21 cellular contexts compared by ENCODE assay signal in the genomic region with DNA sequence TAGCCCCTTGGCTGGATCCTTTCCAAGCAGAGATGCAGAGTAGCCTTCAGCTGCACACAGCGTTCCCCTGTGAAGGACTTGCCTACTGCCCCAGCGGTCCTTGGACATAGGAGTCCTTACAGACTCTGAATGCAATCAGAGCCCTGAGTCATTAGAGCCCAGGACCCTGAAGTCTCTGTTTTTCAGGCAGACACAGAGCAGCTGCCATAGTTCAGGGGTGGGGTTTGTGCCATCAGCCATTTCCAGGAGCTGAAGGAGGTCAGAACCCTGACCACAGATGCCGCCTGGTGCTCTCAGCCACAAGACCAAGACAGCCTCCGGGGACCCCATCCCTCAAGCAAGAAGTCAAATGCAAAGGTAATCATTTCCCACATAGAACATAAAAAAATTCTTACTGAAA. TPM values are rescaled to one million over a fixed set of nuclear protein-coding genes. Genes with fewer than 3 reads are reported as not detected.
A peak's percentile ranks its signal among the peaks of the same experiment; 100 is the strongest.
DNase-seq lines count a peak whose midpoint lies in the region; ATAC-seq, FAIRE-seq and TF ChIP-seq lines count a peak whose summit lies in the region.
"Had no signal": no experiment of that assay in that cellular context is flagged by ENCODE, and none has a peak within 500 bp of the region (broad histone marks: within the 10 kb centered on the region; RNA-seq: fewer than 3 reads in every experiment).

No MANE protein-coding gene starts in this region.

- H3K4me1 ChIP-seq in GM12878 (ENCODE audit: control insufficient read depth, insufficient read depth, low read length) (peaks cover 11% of the 10 kb centered on the region), mesenchymal stem cell (ENCODE audit: control insufficient read depth, insufficient read depth, low read depth, low read length) (peaks cover 17% of the 10 kb centered on the region)
- H3K4me1 ChIP-seq: SJCRH30 had no signal

- peaks cover 2% of the 10 kb centered on the region for H3K4me1 Mint-ChIP-seq in activated CD4-positive, alpha-beta T cell treated with anti-CD3 and anti-CD28 coated beads, Interleukin-2, amount 10 ng/mL, durations not matched to agents 24 days and 14 days

- H2BK5ac ChIP-seq in mesenchymal stem cell (ENCODE audit: low read depth, low read length, poor library complexity, severe bottlenecking): no peak overlapping the region

- H3K36me3 ChIP-seq in GM12878 (ENCODE audit: control insufficient read depth in 2 of 2, insufficient read depth in 2 of 2, low read length in 1 of 2) (no peaks in the 10 kb centered on the region), mesenchymal stem cell (ENCODE audit: control insufficient read depth in 1 of 2, insufficient read depth in 2 of 2, low read depth in 1 of 2, low read length in 2 of 2) (peaks cover 0 to 12% of the 10 kb centered on the region in 2 experiments)
- H3K36me3 ChIP-seq: Peyer's patch, SJCRH30 had no signal

- H3K36me3 Mint-ChIP-seq in activated CD4-positive, alpha-beta T cell treated with anti-CD3 and anti-CD28 coated beads, Interleukin-2, amount 10 ng/mL, durations not matched to agents 24 days and 14 days (ENCODE audit: low read depth): no peaks in the 10 kb centered on the region

- WGBS in GM12878 (ENCODE audit: insufficient coverage, insufficient replicate concordance, low lambda C conversion rate, missing lambda C conversion rate): 34% methylated on average over 4 of the region's 4 CpGs
- 78% methylated on average over 4 of the region's 4 CpGs for whole genome bisulfite sequencing in mesenchymal stem cell

- H2AK5ac ChIP-seq in mesenchymal stem cell (ENCODE audit: low read length, severe bottlenecking): no peak overlapping the region

- BruUV-seq in GM12878 (replicated peaks; lab: Mats Ljungman, UMichigan): no TSS peak

- peak; percentile 13 for FAIRE-seq in GM12878 (lab: Jason Lieb, UNC)
- FAIRE-seq: GM12891, HTR-8/SVneo had no signal

- H4K8ac ChIP-seq in mesenchymal stem cell (ENCODE audit: low read length): no peak overlapping the region

- H3K18ac ChIP-seq in mesenchymal stem cell (ENCODE audit: low read depth in 1 of 2, low read length in 2 of 2): no peak overlapping the region

- in situ Hi-C loops in GM12878 (cut with MboI): no loop called here

- H3K27ac ChIP-seq in GM12878 (ENCODE audit: control insufficient read depth, insufficient read depth) (no peak overlapping the region), mesenchymal stem cell (ENCODE audit: low read length, poor library complexity, severe bottlenecking) (no peak overlapping the region)
- H3K27ac ChIP-seq: Peyer's patch, SJCRH30 had no signal

- H3K79me1 ChIP-seq in mesenchymal stem cell (replicated peaks; ENCODE audit: low read length, poor library complexity, severe bottlenecking): peaks cover 2% of the 10 kb centered on the region

- no peak for TF ChIP-seq CTCF in GM12878 (IDR thresholded peaks at IDR 0.05 in 2 of 3, conservative IDR thresholded peaks at IDR 0.05 in 1 of 3; ENCODE audit: control insufficient read depth in 2 of 3, extremely low read depth in 1 of 3, insufficient read depth in 1 of 3, low read depth in 3 of 3, low read length in 3 of 3)

- no peak overlapping the region for H3K4me3 Mint-ChIP-seq in activated CD4-positive, alpha-beta T cell treated with anti-CD3 and anti-CD28 coated beads, Interleukin-2, amount 10 ng/mL, durations not matched to agents 24 days and 14 days
- H3K4me3 Mint-ChIP-seq: GM23338 had no signal

- CTCF ChIA-PET in GM12878 (lab: Yijun Ruan, JAX): interaction anchor here (1.0 to 13.6 kb wide), 6 partner anchors 12 to 100 kb away, joined by 3 to 664 read pairs (median 5); partner anchors contain the start of gene ARHGAP22

- H3K27me3 Mint-ChIP-seq in activated CD4-positive, alpha-beta T cell treated with anti-CD3 and anti-CD28 coated beads, Interleukin-2, amount 10 ng/mL, durations not matched to agents 24 days and 14 days: peaks cover 29% of the 10 kb centered on the region

- H3K14ac ChIP-seq in mesenchymal stem cell (ENCODE audit: low read length in 2 of 2): no peak overlapping the region

- no peak overlapping the region for H4K91ac ChIP-seq in mesenchymal stem cell (ENCODE audit: low read length)

- no peak overlapping the region for H3K4ac ChIP-seq in mesenchymal stem cell (ENCODE audit: low read depth in 1 of 2, low read length in 2 of 2)

- SMC1A ChIA-PET in GM12878 (lab: Charles Lee; ENCODE audit: uncharacterized antibody, unreplicated experiment): interaction anchor here (0.6 to 15.1 kb wide), 13 partner anchors 8 to 289 kb away, joined by 3 to 298 read pairs (median 3); partner anchors contain the start of gene ARHGAP22

- no peaks in the 10 kb centered on the region for H3K9me3 Mint-ChIP-seq in activated CD4-positive, alpha-beta T cell treated with anti-CD3 and anti-CD28 coated beads, Interleukin-2, amount 10 ng/mL, durations not matched to agents 24 days and 14 days
- H3K9me3 Mint-ChIP-seq: GM23338 had no signal

- H3K9ac ChIP-seq in GM12878 (ENCODE audit: control insufficient read depth, insufficient read depth, low read length): no peak overlapping the region
- H3K9ac ChIP-seq in mesenchymal stem cell (ENCODE audit: low read length): peak overlapping the region; percentile 21

- no peaks in the 10 kb centered on the region for H4K20me1 ChIP-seq in GM12878 (ENCODE audit: control insufficient read depth, insufficient read depth)

- no peak for TF ChIP-seq RAD21 in GM12878 (IDR thresholded peaks at IDR 0.05; ENCODE audit: insufficient read depth, low read depth, low read length)

- H3K4me3 ChIP-seq in GM12878 (no peak overlapping the region), mesenchymal stem cell (ENCODE audit: insufficient read depth in 1 of 2, low read depth in 1 of 2, low read length in 2 of 2) (no peak overlapping the region)
- H3K4me3 ChIP-seq: GM23338, Peyer's patch, SJCRH30 had no signal

- no peak for TF ChIP-seq POLR2A in GM12878 (IDR thresholded peaks at IDR 0.05; ENCODE audit: low read depth, low read length)

- no peak for TF ChIP-seq EP300 in GM12878 (IDR thresholded peaks at IDR 0.05; ENCODE audit: borderline replicate concordance in 1 of 2, control insufficient read depth in 1 of 2, low read depth in 2 of 2, low read length in 2 of 2)

- peak; percentile 24 for ATAC-seq in GM12878
- ATAC-seq in HG02970 (IDR thresholded peaks at IDR 0.05; ENCODE audit: low FRiP score, unreplicated experiment): no peak
- ATAC-seq in GM21825 (IDR thresholded peaks at IDR 0.05; ENCODE audit: unreplicated experiment): no peak
- ATAC-seq: GM23338 had no signal

- POLR2A ChIA-PET in GM12878 (lab: Charles Lee): interaction anchor here (1.1 kb wide), 1 partner anchor 43 kb away, joined by 6 read pairs; no protein-coding TSS in a partner anchor

- peak overlapping the region; percentile 4; the same call in 1 of the 2 replicates for H3K4me2 ChIP-seq in GM12878 (ENCODE audit: control insufficient read depth, insufficient read depth)
- H3K4me2 ChIP-seq in mesenchymal stem cell (ENCODE audit: low read length, poor library complexity, severe bottlenecking): no peak overlapping the region
- H3K4me2 ChIP-seq: GM23338 had no signal

- H2AFZ ChIP-seq in GM12878 (ENCODE audit: control insufficient read depth, low read depth, low read length): no peak overlapping the region
- no peak overlapping the region for H2AFZ ChIP-seq in mesenchymal stem cell (ENCODE audit: low read depth, low read length)
- H2AFZ ChIP-seq: GM23338 had no signal

- intact Hi-C loops in activated CD4-positive, alpha-beta T cell treated with anti-CD3 and anti-CD28 coated beads, Interleukin-2, amount 10 ng/mL, durations not matched to agents 24 days and 14 days (cut with micrococcal nuclease): no loop called here
- intact Hi-C loops in GM12878 (cut with micrococcal nuclease; ENCODE audit: unreplicated experiment): loop anchor here (1.0 kb wide), 1 partner anchor 44 kb away; no protein-coding TSS in a partner anchor

- peaks cover 2% of the 10 kb centered on the region for H3K79me2 ChIP-seq in GM12878 (ENCODE audit: control insufficient read depth, insufficient read depth, low read length)

- H3K23ac ChIP-seq in mesenchymal stem cell (ENCODE audit: low read length in 2 of 2): no peak overlapping the region

- RAD21 ChIA-PET in GM12878 (lab: Charles Lee; ENCODE audit: unreplicated experiment): interaction anchor here (0.9 to 15.3 kb wide), 5 partner anchors 37 to 286 kb away, joined by 3 to 383 read pairs (median 3); partner anchors contain the start of gene ARHGAP22

- no peak overlapping the region for H3K27ac Mint-ChIP-seq in activated CD4-positive, alpha-beta T cell treated with anti-CD3 and anti-CD28 coated beads, Interleukin-2, amount 10 ng/mL, durations not matched to agents 24 days and 14 days
- H3K27ac Mint-ChIP-seq: GM23338 had no signal

- peak; percentile 50 for DNase-seq in activated CD4-positive, alpha-beta T cell treated with anti-CD3 and anti-CD28 coated beads, Interleukin-2, amount 10 ng/mL, durations not matched to agents 24 days and 14 days
- no peak for DNase-seq in activated CD4-positive, alpha-beta T cell treated with anti-CD3 and anti-CD28 coated beads for 48 hours
- DNase-seq in GM12878 (ENCODE audit: low read depth, low spot score): no peak
- DNase-seq in mesenchymal stem cell: no peak
- DNase-seq in stimulated activated CD4-positive, alpha-beta T cell treated with anti-CD3 and anti-CD28 coated beads, Interleukin-4, amount 100 ng/mL, for 4 hours: no peak
- DNase-seq in activated gamma-delta T cell (lab: John Stamatoyannopoulos, UW): no peak
- DNase-seq: DMS79 treated with DMSO at 0.1 percent for 48 hours, HCEC 1CT, IMR-90, NCI-H1694 treated with DMSO at 0.1 percent for 48 hours, NCI-H446, NCI-H526, Peyer's patch, SJCRH30 had no signal

- H3K27me3 ChIP-seq in GM12878 (replicated peaks in 1 of 2; ENCODE audit: control insufficient read depth in 2 of 2, insufficient read depth in 2 of 2, low read length in 1 of 2) (no peaks in the 10 kb centered on the region), mesenchymal stem cell (ENCODE audit: control insufficient read depth in 1 of 2, insufficient read depth in 1 of 2, low read length in 2 of 2) (no peaks in the 10 kb centered on the region)
- H3K27me3 ChIP-seq: Peyer's patch, SJCRH30 had no signal

- H2BK120ac ChIP-seq in mesenchymal stem cell (ENCODE audit: low read depth, low read length): no peak overlapping the region

- no peaks in the 10 kb centered on the region for H3K9me3 ChIP-seq in GM12878 (replicated peaks; ENCODE audit: control insufficient read depth, insufficient read depth, low read length)
- no peaks in the 10 kb centered on the region for H3K9me3 ChIP-seq in mesenchymal stem cell (ENCODE audit: control insufficient read depth, low read length)
- H3K9me3 ChIP-seq: Peyer's patch, SJCRH30 had no signal

- H2BK15ac ChIP-seq in mesenchymal stem cell (ENCODE audit: low read depth, poor library complexity, severe bottlenecking): no peak overlapping the region

- H2BK12ac ChIP-seq in mesenchymal stem cell (ENCODE audit: low read length in 2 of 2): no peak overlapping the region

RNA-seq across cellular contexts. Expression of gene WDFY4, which starts 32.8 kb away (rescaled TPM):
- total RNA-seq in activated CD4-positive, alpha-beta T cell treated with anti-CD3 and anti-CD28 coated beads, Interleukin-2, amount 10 ng/mL, durations not matched to agents 24 days and 14 days: 0.05 TPM in 1 of 2 replicates, not detected in the other
- total RNA-seq in GM12878 (2013; cell fraction: nucleolus; rRNA removed): 484 and 561 TPM in 2 replicates
- 81.2 and 82.2 TPM in 2 replicates for total RNA-seq in GM12878 (2014; rRNA removed)
- 36.3 and 38.1 TPM in 2 replicates for total RNA-seq in GM12878 (2014; rRNA removed; fragmentation: Illumina TruSeq; extraction: Trizol)
- 132 and 136 TPM in 2 replicates for total RNA-seq in GM12878 (2021)
- 16.4 TPM for polyA plus RNA-seq in GM12878 (2011; ENCODE audit: low read depth)
- polyA plus RNA-seq in GM12878 (2011; rRNA removed): 24.4 and 58.0 TPM in 2 replicates
- polyA plus RNA-seq in GM12878 (2011; cell fraction: cytosol; rRNA removed): 46.0 and 51.0 TPM in 2 replicates
- polyA plus RNA-seq in GM12878 (2011; cell fraction: nucleus; rRNA removed): 214 and 216 TPM in 2 replicates
- polyA plus RNA-seq in GM12878 (2012): 26.0 and 43.0 TPM in 2 replicates
- 34.4 and 49.4 TPM in 2 replicates for polyA plus RNA-seq in GM12878 (2014; fragmentation: Illumina TruSeq; extraction: Trizol)
- polyA plus RNA-seq in GM12878 (2014; fragmentation: Nextera tagmentation; extraction: Ambion mirVana): 10 to 100 TPM; 13.5 to 13.9 TPM
- polyA plus RNA-seq in GM12878 (2014; rRNA removed): 70.3 and 78.5 TPM in 2 replicates
- 10 to 100 TPM; 31.7 to 45.2 TPM for polyA plus RNA-seq in GM12878 (2016; fragmentation: Nextera tagmentation; extraction: Ambion mirVana)
- polyA minus RNA-seq in GM12878 (2011; rRNA and poly(A)+ RNA removed): 149 and 180 TPM in 2 replicates
- 57.9 and 65.2 TPM in 2 replicates for polyA minus RNA-seq in GM12878 (2011; cell fraction: cytosol; rRNA and poly(A)+ RNA removed)
- 153 and 224 TPM in 2 replicates for polyA minus RNA-seq in GM12878 (2011; cell fraction: nucleus; rRNA and poly(A)+ RNA removed)
- polyA plus RNA-seq in mesenchymal stem cell (2013, experiment 1 of 2): not detected
- polyA plus RNA-seq in mesenchymal stem cell (2013, experiment 2 of 2): 0.01 TPM
- total RNA-seq: A172, IMR-90, M059J, SJCRH30 had no signal
- polyA plus RNA-seq: GM23338, IMR-90 had no signal

RNA-seq across cellular contexts. Expression of gene ARHGAP22, which starts 47.0 kb away (rescaled TPM):
- not detected in 2 replicates for total RNA-seq in activated CD4-positive, alpha-beta T cell treated with anti-CD3 and anti-CD28 coated beads, Interleukin-2, amount 10 ng/mL, durations not matched to agents 24 days and 14 days
- 17.6 and 21.3 TPM in 2 replicates for total RNA-seq in GM12878 (2013; cell fraction: nucleolus; rRNA removed)
- total RNA-seq in GM12878 (2014; rRNA removed) (not detected in 2 replicates), GM12878 (2014; rRNA removed; fragmentation: Illumina TruSeq; extraction: Trizol) (not detected in 2 replicates), GM12878 (2021) (0.18 and 0.45 TPM in 2 replicates)
- not detected for polyA plus RNA-seq in GM12878 (2011; ENCODE audit: low read depth)
- polyA plus RNA-seq in GM12878 (2011; rRNA removed) (0.61 and 1.0 TPM in 2 replicates), GM12878 (2014; fragmentation: Illumina TruSeq; extraction: Trizol) (not detected in 2 replicates), GM12878 (2014; fragmentation: Nextera tagmentation; extraction: Ambion mirVana) (under 1 TPM in 1 of 2 experiments, not detected in 1; 0.07 TPM), GM12878 (2014; rRNA removed) (0.08 TPM in 1 of 2 replicates, not detected in the other), GM12878 (2016; fragmentation: Nextera tagmentation; extraction: Ambion mirVana) (under 1 TPM in 1 of 2 experiments, not detected in 1; 0.56 TPM)
- polyA plus RNA-seq in GM12878 (2011; cell fraction: cytosol; rRNA removed): 0.36 and 0.82 TPM in 2 replicates
- polyA plus RNA-seq in GM12878 (2011; cell fraction: nucleus; rRNA removed): 2.2 and 2.9 TPM in 2 replicates
- 0.73 and 0.76 TPM in 2 replicates for polyA plus RNA-seq in GM12878 (2012)
- polyA minus RNA-seq in GM12878 (2011; rRNA and poly(A)+ RNA removed): 0.73 and 0.88 TPM in 2 replicates
- polyA minus RNA-seq in GM12878 (2011; cell fraction: cytosol; rRNA and poly(A)+ RNA removed): not detected in 2 replicates
- polyA minus RNA-seq in GM12878 (2011; cell fraction: nucleus; rRNA and poly(A)+ RNA removed): 2.8 and 3.5 TPM in 2 replicates
- polyA plus RNA-seq in mesenchymal stem cell (2013, experiment 1 of 2): 14.3 TPM
- polyA plus RNA-seq in mesenchymal stem cell (2013, experiment 2 of 2): 14.4 TPM
- total RNA-seq: SJCRH30 had no signal

Comparison
In these comparisons a context has a peak if more than half of its experiments do, and no peak if none do; other contexts are left out.
1. RNA of gene WDFY4, which starts 32.8 kb away (total RNA-seq): 36.3 to 561 TPM in GM12878; 0.05 TPM in activated CD4-positive, alpha-beta T cell treated with anti-CD3 and anti-CD28 coated beads, Interleukin-2, amount 10 ng/mL, durations not matched to agents 24 days and 14 days; every median in the first group is over 10 times any median in the second.